ENCODE assay signal across 1 cellular context in genomic region chr7:128739048-128739962, GRCh38.
TF ChIP-seq lines count a peak whose summit lies in the region.

Gene CALU (plus strand): TSS chr7:128739359. CDS start chr7:128748584, 9,225 bp downstream.

TF ChIP-seq in H1, 55 proteins besides CTCF, POLR2A, EP300 and RAD21 (continued from another document):
- peak; percentile 69; the same call in 1 of the 2 replicates for TF ChIP-seq BACH1 (IDR thresholded peaks at IDR 0.05; ENCODE audit: low read length)
- TF ChIP-seq RBBP5 (IDR thresholded peaks at IDR 0.05; ENCODE audit: borderline replicate concordance, low read depth, low read length), result peak; percentile 94; the same call in 1 of the 2 replicates
- TF ChIP-seq CTBP2 (IDR thresholded peaks at IDR 0.05; ENCODE audit: borderline replicate concordance, insufficient read depth, insufficient read length, low read length), result no peak
- no peak for TF ChIP-seq CBX8 (IDR thresholded peaks at IDR 0.05; ENCODE audit: borderline replicate concordance, low read depth, low read length)
- no peak for TF ChIP-seq JUND (IDR thresholded peaks at IDR 0.05; ENCODE audit: low read length)
- no peak for TF ChIP-seq SAP30 (IDR thresholded peaks at IDR 0.05; ENCODE audit: insufficient read depth, insufficient replicate concordance, low read length)
- no peak for TF ChIP-seq ATF2 (IDR thresholded peaks at IDR 0.05; ENCODE audit: low read length)
- no peak for TF ChIP-seq EZH2 (IDR thresholded peaks at IDR 0.05; ENCODE audit: low read depth, low read length, severe bottlenecking)
- TF ChIP-seq TCF12 (IDR thresholded peaks at IDR 0.05; ENCODE audit: low read depth, low read length), result no peak
- TF ChIP-seq CHD7 (IDR thresholded peaks at IDR 0.05; ENCODE audit: insufficient replicate concordance, low read length), result no peak
- peak; percentile 63; the same call in 1 of the 2 replicates for TF ChIP-seq SP4 (IDR thresholded peaks at IDR 0.05; ENCODE audit: low read length)
- no peak for TF ChIP-seq NRF1 (IDR thresholded peaks at IDR 0.05; ENCODE audit: low read depth, low read length)
- TF ChIP-seq TEAD4 (IDR thresholded peaks at IDR 0.05; ENCODE audit: low read depth, low read length), result no peak
- TF ChIP-seq PHF8 (conservative IDR thresholded peaks at IDR 0.05; ENCODE audit: low read depth, low read length), result peak; percentile 94
- no peak for TF ChIP-seq BRCA1 (IDR thresholded peaks at IDR 0.05; ENCODE audit: low read depth, low read length)
- TF ChIP-seq KDM5A (IDR thresholded peaks at IDR 0.05; ENCODE audit: low read length), result 0 out of 2 replicates have a peak, but pooled peaks have one; percentile 32
- TF ChIP-seq SP2 (IDR thresholded peaks at IDR 0.05; ENCODE audit: low read length), result peak; percentile 33; the same call in 1 of the 2 replicates
- no peak for TF ChIP-seq FOSL1 (IDR thresholded peaks at IDR 0.05; ENCODE audit: insufficient read depth, low read depth, low read length)
- TF ChIP-seq SP1 (IDR thresholded peaks at IDR 0.05; ENCODE audit: low read depth, low read length), result peak; percentile 89
- TF ChIP-seq CBX5 (IDR thresholded peaks at IDR 0.05; ENCODE audit: low read depth, low read length), result no peak
- no peak for TF ChIP-seq KDM1A (IDR thresholded peaks at IDR 0.05; ENCODE audit: borderline replicate concordance, low read length)
- no peak for TF ChIP-seq EGR1 (IDR thresholded peaks at IDR 0.05; ENCODE audit: borderline replicate concordance, low read depth, low read length)
- TF ChIP-seq YY1 (IDR thresholded peaks at IDR 0.05; ENCODE audit: low read depth, low read length), result 0 out of 2 replicates have a peak, but pooled peaks have one; percentile 13
- peak; percentile 63 for TF ChIP-seq TBP (IDR thresholded peaks at IDR 0.05; ENCODE audit: low read depth, low read length)
- peak in 1 of 2 experiments; percentile 24; a peak in 1 of 4 replicates for TF ChIP-seq HDAC2 (IDR thresholded peaks at IDR 0.05; ENCODE audit: borderline replicate concordance in 1 of 2, low read depth in 2 of 2, low read length in 2 of 2)
- no peak for TF ChIP-seq CEBPB (IDR thresholded peaks at IDR 0.05; ENCODE audit: low read depth, low read length)
- TF ChIP-seq CREB1 (IDR thresholded peaks at IDR 0.05), result peak; percentile 81
- no peak for TF ChIP-seq SIRT6 (IDR thresholded peaks at IDR 0.05; ENCODE audit: low read length)
- TF ChIP-seq CHD2 (IDR thresholded peaks at IDR 0.05; ENCODE audit: low read length), result no peak
- TF ChIP-seq ATF3 (IDR thresholded peaks at IDR 0.05; ENCODE audit: insufficient read depth, low read depth, low read length), result no peak
- no peak for TF ChIP-seq RNF2 (IDR thresholded peaks at IDR 0.05; ENCODE audit: borderline replicate concordance, low read depth, low read length, missing control alignments, poor library complexity, severe bottlenecking)
- peak; percentile 80 for TF ChIP-seq ASH2L (IDR thresholded peaks at IDR 0.05; ENCODE audit: low read length)
- no peak for TF ChIP-seq SUZ12 (IDR thresholded peaks at IDR 0.05; ENCODE audit: low read length)
- TF ChIP-seq RFX5 (IDR thresholded peaks at IDR 0.05; ENCODE audit: borderline replicate concordance, low read depth, low read length), result no peak
- 0 out of 2 replicates have a peak, but pooled peaks have one; percentile 52 for TF ChIP-seq CHD1 (IDR thresholded peaks at IDR 0.05; ENCODE audit: low read depth, low read length)
- peak; percentile 83 for TF ChIP-seq TAF1 (IDR thresholded peaks at IDR 0.05; ENCODE audit: low read depth, low read length)
- TF ChIP-seq ZNF274 (IDR thresholded peaks at IDR 0.05; ENCODE audit: borderline replicate concordance, extremely low read depth, low read length), result no peak
- no peak for TF ChIP-seq GTF2F1 (IDR thresholded peaks at IDR 0.05; ENCODE audit: borderline replicate concordance, low read depth, low read length)
- TF ChIP-seq SIN3A (conservative IDR thresholded peaks at IDR 0.05 in 1 of 2, IDR thresholded peaks at IDR 0.05 in 1 of 2; ENCODE audit: low read depth in 1 of 2, low read length in 2 of 2), result peak in 1 of 2 experiments; percentile 81; a peak in 1 of 4 replicates
- no peak for TF ChIP-seq SIX5 (IDR thresholded peaks at IDR 0.05; ENCODE audit: low read depth, low read length)
- TF ChIP-seq JUN (IDR thresholded peaks at IDR 0.05; ENCODE audit: low read depth, low read length), result no peak
- peak; percentile 85 for TF ChIP-seq KDM4A (IDR thresholded peaks at IDR 0.05; ENCODE audit: low read depth, low read length, severe bottlenecking)
